In the genomic region with DNA sequence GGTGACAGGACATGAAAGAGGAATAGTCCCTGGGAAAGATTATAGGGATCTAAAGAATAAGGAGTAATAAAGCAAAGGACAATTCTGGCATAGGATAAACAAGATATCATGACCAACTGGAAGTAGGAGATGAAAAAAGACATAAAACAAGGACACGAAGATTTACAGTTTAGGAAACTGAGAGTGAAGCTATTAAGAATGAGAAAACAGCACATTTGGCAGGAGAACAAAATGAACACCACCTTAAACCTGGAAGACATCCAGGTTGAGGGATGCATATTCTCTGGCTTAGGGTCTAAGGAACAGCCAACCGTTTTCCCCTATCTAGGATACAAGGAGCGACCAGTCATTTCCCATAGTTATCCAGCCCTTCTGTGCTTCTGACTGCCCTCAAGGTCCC, we compare ENCODE assay signal across 9 cellular contexts. TPM values are rescaled to one million over a fixed set of nuclear protein-coding genes. Genes with fewer than 3 reads are reported as not detected.
DNase-seq lines count a peak whose midpoint lies in the region; ATAC-seq, FAIRE-seq and TF ChIP-seq lines count a peak whose summit lies in the region.
"Had no signal": no experiment of that assay in that cellular context is flagged by ENCODE, and none has a peak within 500 bp of the region (broad histone marks: within the 10 kb centered on the region; RNA-seq: fewer than 3 reads in every experiment).

No MANE protein-coding gene starts in this region.

- H3K9me3 ChIP-seq in kidney (ENCODE audit: control insufficient read depth in 1 of 2, low read length in 2 of 2) (no peaks in the 10 kb centered on the region), tibial nerve (no peaks in the 10 kb centered on the region)

- no peak for DNase-seq in activated naive CD4-positive, alpha-beta T cell treated with anti-CD3 and anti-CD28 coated beads, Interleukin-2, amount 50 U/mL, for 16 hours
- no peak for DNase-seq in activated naive CD8-positive, alpha-beta T cell treated with anti-CD3 and anti-CD28 coated beads, Interleukin-2, amount 50 U/mL, for 24 hours
- no peak for DNase-seq in kidney
- no peak for DNase-seq in tibial nerve (ENCODE audit: low spot score in 2 of 2)
- DNase-seq in stimulated activated CD8-positive, alpha-beta memory T cell treated with anti-CD3 and anti-CD28 coated beads, Interleukin-4, amount 100 ng/mL, for 48 hours = no peak
- DNase-seq: SHP77 had no signal

- H3K4me1 ChIP-seq in kidney (ENCODE audit: control insufficient read depth in 1 of 2, insufficient read depth in 1 of 2, low read depth in 1 of 2, low read length in 2 of 2) (peaks cover 9 to 12% of the 10 kb centered on the region in 2 donors), tibial nerve (peaks cover 0 to 58% (median 18%) of the 10 kb centered on the region in 4 donors)

- no peak for TF ChIP-seq POLR2A in tibial nerve (IDR thresholded peaks at IDR 0.05)

- ATAC-seq in activated naive CD8-positive, alpha-beta T cell treated with anti-CD3 and anti-CD28 coated beads, Interleukin-2, amount 50 U/mL, for 24 hours = no peak
- ATAC-seq in GM18520 (IDR thresholded peaks at IDR 0.05; ENCODE audit: unreplicated experiment) (no peak), GM21447 (IDR thresholded peaks at IDR 0.05; ENCODE audit: unreplicated experiment) (no peak)

- intact Hi-C loops in kidney (cut with DNase I) = no loop called here

- no peaks in the 10 kb centered on the region for H3K27me3 Mint-ChIP-seq in activated naive CD4-positive, alpha-beta T cell treated with anti-CD3 and anti-CD28 coated beads, Interleukin-2, amount 50 U/mL, for 24 hours
- no peaks in the 10 kb centered on the region for H3K27me3 Mint-ChIP-seq in activated naive CD8-positive, alpha-beta T cell treated with anti-CD3 and anti-CD28 coated beads, Interleukin-2, amount 50 U/mL, for 24 hours

- H3K9ac ChIP-seq in kidney (ENCODE audit: low read length in 2 of 2) = peak overlapping the region in 1 of 2 donors; percentile 48

- H3K4me3 ChIP-seq in kidney (ENCODE audit: low read length in 2 of 2) (peak overlapping the region; percentile 76 to 97), tibial nerve (peak overlapping the region in 3 of 4 donors; percentile 83 to 89 (median 87))

- no peaks in the 10 kb centered on the region for H3K36me3 ChIP-seq in kidney (ENCODE audit: control insufficient read depth in 1 of 2, insufficient read depth in 2 of 2, low read length in 2 of 2)
- H3K36me3 ChIP-seq in tibial nerve = peaks cover 0 to 15% (median 0%) of the 10 kb centered on the region in 3 donors

- no peak for TF ChIP-seq EP300 in tibial nerve (IDR thresholded peaks at IDR 0.05)

- H3K27me3 ChIP-seq in tibial nerve = no peaks in the 10 kb centered on the region

- H3K9me3 Mint-ChIP-seq in activated naive CD4-positive, alpha-beta T cell treated with anti-CD3 and anti-CD28 coated beads, Interleukin-2, amount 50 U/mL, for 24 hours = no peaks in the 10 kb centered on the region
- H3K9me3 Mint-ChIP-seq in activated naive CD8-positive, alpha-beta T cell treated with anti-CD3 and anti-CD28 coated beads, Interleukin-2, amount 50 U/mL, for 24 hours = no peaks in the 10 kb centered on the region

- WGBS in tibial nerve, 2 donors = 33 to 34% methylated on average over 3 of the region's 3 CpGs

- H3K4me3 Mint-ChIP-seq in activated naive CD4-positive, alpha-beta T cell treated with anti-CD3 and anti-CD28 coated beads, Interleukin-2, amount 50 U/mL, for 24 hours = peak overlapping the region; percentile 95
- peak overlapping the region; percentile 97 for H3K4me3 Mint-ChIP-seq in activated naive CD8-positive, alpha-beta T cell treated with anti-CD3 and anti-CD28 coated beads, Interleukin-2, amount 50 U/mL, for 24 hours

- TF ChIP-seq CTCF in kidney (IDR thresholded peaks at IDR 0.05; ENCODE audit: borderline replicate concordance, extremely low read depth, insufficient read depth) (no peak), tibial nerve (IDR thresholded peaks at IDR 0.05) (no peak)

- peak overlapping the region; percentile 18 for H3K27ac Mint-ChIP-seq in activated naive CD4-positive, alpha-beta T cell treated with anti-CD3 and anti-CD28 coated beads, Interleukin-2, amount 50 U/mL, for 24 hours
- peak overlapping the region; percentile 64 for H3K27ac Mint-ChIP-seq in activated naive CD8-positive, alpha-beta T cell treated with anti-CD3 and anti-CD28 coated beads, Interleukin-2, amount 50 U/mL, for 24 hours

- peaks cover 7% of the 10 kb centered on the region for H3K36me3 Mint-ChIP-seq in activated naive CD4-positive, alpha-beta T cell treated with anti-CD3 and anti-CD28 coated beads, Interleukin-2, amount 50 U/mL, for 24 hours
- H3K36me3 Mint-ChIP-seq in activated naive CD8-positive, alpha-beta T cell treated with anti-CD3 and anti-CD28 coated beads, Interleukin-2, amount 50 U/mL, for 24 hours (ENCODE audit: low read depth) = peaks cover 4% of the 10 kb centered on the region

- FAIRE-seq in kidney (lab: Jason Lieb, UNC) = no peak

- H3K27ac ChIP-seq in kidney (ENCODE audit: low read depth in 2 of 2, low read length in 2 of 2) = no peak overlapping the region
- peak overlapping the region in 1 of 4 donors; percentile 98 for H3K27ac ChIP-seq in tibial nerve

- H3K4me1 Mint-ChIP-seq in activated naive CD4-positive, alpha-beta T cell treated with anti-CD3 and anti-CD28 coated beads, Interleukin-2, amount 50 U/mL, for 24 hours = peaks cover 53% of the 10 kb centered on the region
- peaks cover 51% of the 10 kb centered on the region for H3K4me1 Mint-ChIP-seq in activated naive CD8-positive, alpha-beta T cell treated with anti-CD3 and anti-CD28 coated beads, Interleukin-2, amount 50 U/mL, for 24 hours

RNA-seq across cellular contexts. Expression of gene TRIP11, which starts 1.9 kb away (rescaled TPM):
- 71.5 TPM for total RNA-seq in kidney
- polyA plus RNA-seq in kidney (ENCODE audit: insufficient read depth, low read depth, low replicate concordance) = 6.2 TPM
- 10 to 100 TPM; 26.9 to 33.5 (median 33.3) TPM for total RNA-seq in tibial nerve
